Comparison of ENCODE assay signal across 8 cellular contexts in genomic region chr13:97109841-97110492, GRCh38.
DNase-seq lines count a peak whose midpoint lies in the region; ATAC-seq and TF ChIP-seq lines count a peak whose summit lies in the region.

No MANE protein-coding gene starts in this region.

- peaks cover 5% of the 10 kb centered on the region for H3K27me3 Mint-ChIP-seq in activated T-cell treated with anti-CD3 and anti-CD28 coated beads, Interleukin-2, amount 50 U/mL, for 4 hours (ENCODE audit: low read depth)
- peaks cover 8 to 23% (median 19%) of the 10 kb centered on the region in 5 donors for H3K27me3 Mint-ChIP-seq in naive thymus-derived CD4-positive, alpha-beta T cell

- H3K4me3 ChIP-seq in IMR-90 (ENCODE audit: insufficient read depth, low read depth, low read length), result no peak overlapping the region
- peak overlapping the region; percentile 21; the same call in 1 of the 2 replicates for H3K4me3 ChIP-seq in PC-9
- H3K4me3 ChIP-seq in esophagus squamous epithelium, result peak overlapping the region in 1 of 4 donors; percentile 43
- H3K4me3 ChIP-seq in naive thymus-derived CD4-positive, alpha-beta T cell (ENCODE audit: low read length), result no peak overlapping the region

- no peak overlapping the region for H4K5ac ChIP-seq in IMR-90 (ENCODE audit: low read depth, low read length)

- no peaks in the 10 kb centered on the region for H3K9me3 ChIP-seq in IMR-90 (ENCODE audit: control insufficient read depth, insufficient read depth, low read length)
- H3K9me3 ChIP-seq in PC-9 (ENCODE audit: insufficient read depth, low read depth), result no peaks in the 10 kb centered on the region
- H3K9me3 ChIP-seq in esophagus squamous epithelium, result no peaks in the 10 kb centered on the region
- H3K9me3 ChIP-seq in naive thymus-derived CD4-positive, alpha-beta T cell (ENCODE audit: control insufficient read depth in 2 of 3, low read length in 3 of 3), result no peaks in the 10 kb centered on the region

- H3K4me1 ChIP-seq in IMR-90 (ENCODE audit: control insufficient read depth, insufficient read depth, low read length), result peaks cover 27% of the 10 kb centered on the region
- peaks cover 17% of the 10 kb centered on the region for H3K4me1 ChIP-seq in PC-9 (replicated peaks; ENCODE audit: insufficient read depth)
- H3K4me1 ChIP-seq in esophagus squamous epithelium, result peaks cover 0 to 58% (median 22%) of the 10 kb centered on the region in 3 donors
- H3K4me1 ChIP-seq in naive thymus-derived CD4-positive, alpha-beta T cell (ENCODE audit: control insufficient read depth in 2 of 2, insufficient read depth in 2 of 2, low read length in 2 of 2), result peaks cover 3 to 9% of the 10 kb centered on the region in 2 donors

- peaks cover 14% of the 10 kb centered on the region for H3K4me1 Mint-ChIP-seq in activated T-cell treated with anti-CD3 and anti-CD28 coated beads, Interleukin-2, amount 50 U/mL, for 4 hours (ENCODE audit: low read depth)
- H3K4me1 Mint-ChIP-seq in naive thymus-derived CD4-positive, alpha-beta T cell, result peaks cover 7 to 19% (median 15%) of the 10 kb centered on the region in 7 donors
- peaks cover 19% of the 10 kb centered on the region for H3K4me1 Mint-ChIP-seq in stimulated activated effector memory CD8-positive, alpha-beta T cell treated with anti-CD3 and anti-CD28 coated beads, Interleukin-12 subunit alpha, Interleukin-12 subunit beta, amount 100 ng/mL, for 72 hours

- peak overlapping the region in 1 of 9 donors; percentile 68 for H3K27ac Mint-ChIP-seq in naive thymus-derived CD4-positive, alpha-beta T cell
- H3K27ac Mint-ChIP-seq in stimulated activated effector memory CD8-positive, alpha-beta T cell treated with anti-CD3 and anti-CD28 coated beads, Interleukin-12 subunit alpha, Interleukin-12 subunit beta, amount 100 ng/mL, for 72 hours, result peak overlapping the region; percentile 58

- H4K91ac ChIP-seq in IMR-90 (ENCODE audit: insufficient read depth, low read depth, low read length), result peak overlapping the region; percentile 17

- H4K20me1 ChIP-seq in IMR-90 (ENCODE audit: insufficient read depth, low read length) (no peaks in the 10 kb centered on the region), PC-9 (ENCODE audit: insufficient read depth) (no peaks in the 10 kb centered on the region)

- peak overlapping the region; percentile 77 for H2AFZ ChIP-seq in IMR-90 (replicated peaks; ENCODE audit: low read length, poor library complexity)
- 0 out of 2 replicates have a peak overlapping the region, but pooled peaks have one; percentile 33 for H2AFZ ChIP-seq in PC-9

- no peaks in the 10 kb centered on the region for H3K79me2 ChIP-seq in PC-9 (ENCODE audit: low read depth)

- H3K27ac ChIP-seq in IMR-90 (ENCODE audit: insufficient read depth, low read length) (no peak overlapping the region), PC-9 (peak overlapping the region; percentile 35; the same call in 1 of the 2 replicates), esophagus squamous epithelium (peak overlapping the region; percentile 5 to 82 (median 38))
- H3K27ac ChIP-seq in naive thymus-derived CD4-positive, alpha-beta T cell (ENCODE audit: low read depth, low read length), result no peak overlapping the region

- TF ChIP-seq POLR2A in IMR-90 (IDR thresholded peaks at IDR 0.05; ENCODE audit: low read depth, low read length), result peak; percentile 44; the same call in 1 of the 2 replicates
- TF ChIP-seq POLR2A in esophagus squamous epithelium (IDR thresholded peaks at IDR 0.05), result no peak

- H3K9me1 ChIP-seq in IMR-90 (ENCODE audit: insufficient read depth, low read length), result peaks cover 16% of the 10 kb centered on the region

- peak overlapping the region; percentile 31; the same call in 1 of the 2 replicates for H3K23ac ChIP-seq in IMR-90 (ENCODE audit: low read depth, low read length)

- intact Hi-C loops in IMR-90 (cut with micrococcal nuclease) (loop anchor here (1.0 to 10.0 kb wide), 6 partner anchors 102 to 690 kb away; no protein-coding TSS in a partner anchor), PC-9 (cut with micrococcal nuclease; ENCODE audit: unreplicated experiment) (loop anchor here (1.0 to 2.0 kb wide), 7 partner anchors 33 to 249 kb away; no protein-coding TSS in a partner anchor), esophagus squamous epithelium (cut with DNase I) (loop anchor here (2.0 kb wide), 1 partner anchor 235 kb away; no protein-coding TSS in a partner anchor)
- intact Hi-C loops in naive thymus-derived CD4-positive, alpha-beta T cell (cut with micrococcal nuclease), result loop anchor here (1.0 to 10.0 kb wide), 6 partner anchors 112 to 702 kb away; partner anchors contain the start of gene MBNL2 (in 2 of the 2)

- dilution Hi-C loops in IMR-90 (cut with HindIII; ENCODE audit: low sequenced_read_pairs, unreplicated experiment), result no loop called here

- DNase-seq in DMS114 treated with DMSO at 0.1 percent for 48 hours (lab: John Stamatoyannopoulos, UW; ENCODE audit: unreplicated experiment) (peak; percentile 13), IMR-90 (peak; percentile 85), PC-9 (peak; percentile 95 to 96), esophagus squamous epithelium (lab: John Stamatoyannopoulos, UW) (no peak)
- DNase-seq in activated T-cell treated with anti-CD3 and anti-CD28 coated beads, Interleukin-2, amount 50 U/mL, for 4 hours, result peak; percentile 77
- DNase-seq in naive thymus-derived CD4-positive, alpha-beta T cell, result peak; percentile 59 to 85 (median 76)
- DNase-seq in stimulated activated effector memory CD8-positive, alpha-beta T cell treated with anti-CD3 and anti-CD28 coated beads, Interleukin-12 subunit alpha, Interleukin-12 subunit beta, amount 100 ng/mL, for 72 hours (ENCODE audit: low spot score in 2 of 2), result peak; percentile 82 to 90

- no peak overlapping the region for H3K9ac ChIP-seq in IMR-90 (ENCODE audit: low read depth, low read length)

- POLR2A ChIA-PET in IMR-90 (lab: Charles Lee; ENCODE audit: unreplicated experiment) (interaction anchor here (0.6 to 0.8 kb wide), 3 partner anchors 16 to 1989 kb away, joined by 3 to 24 read pairs (median 4); no protein-coding TSS in a partner anchor), PC-9 (lab: Charles Lee; ENCODE audit: unreplicated experiment) (interaction anchor here (0.6 to 0.9 kb wide), 4 partner anchors 32 to 203 kb away, joined by 3 to 9 read pairs (median 5); partner anchors contain the start of gene MBNL2)
- POLR2A ChIA-PET in naive thymus-derived CD4-positive, alpha-beta T cell (lab: Charles Lee), result interaction anchor here (0.6 to 1.5 kb wide), 2 partner anchors 121 to 249 kb away, joined by 3 to 5 read pairs; no protein-coding TSS in a partner anchor

- no peak overlapping the region for H3K4me3 Mint-ChIP-seq in activated T-cell treated with anti-CD3 and anti-CD28 coated beads, Interleukin-2, amount 50 U/mL, for 4 hours
- H3K4me3 Mint-ChIP-seq in naive thymus-derived CD4-positive, alpha-beta T cell, result peak overlapping the region in 9 of 10 donors; percentile 19 to 71 (median 45)
- H3K4me3 Mint-ChIP-seq in stimulated activated effector memory CD8-positive, alpha-beta T cell treated with anti-CD3 and anti-CD28 coated beads, Interleukin-12 subunit alpha, Interleukin-12 subunit beta, amount 100 ng/mL, for 72 hours, result peak overlapping the region; percentile 36

- H3K79me1 ChIP-seq in IMR-90 (ENCODE audit: low read depth in 1 of 2, low read length in 2 of 2), result peaks cover 0 to 3% of the 10 kb centered on the region in 2 experiments; a peak in 2 of 4 replicates

- H3K56ac ChIP-seq in IMR-90 (ENCODE audit: extremely low read depth, insufficient read depth, low read length), result no peak overlapping the region

- H3K27me3 ChIP-seq in IMR-90 (ENCODE audit: control insufficient read depth, insufficient read depth, low read length) (no peaks in the 10 kb centered on the region), PC-9 (ENCODE audit: insufficient read depth, low read depth) (no peaks in the 10 kb centered on the region), esophagus squamous epithelium (no peaks in the 10 kb centered on the region)
- H3K27me3 ChIP-seq in naive thymus-derived CD4-positive, alpha-beta T cell (ENCODE audit: control insufficient read depth in 2 of 2, insufficient read depth in 2 of 2, low read length in 2 of 2), result no peaks in the 10 kb centered on the region

- H2AK9ac ChIP-seq in IMR-90 (replicated peaks; ENCODE audit: low read depth, low read length, poor library complexity), result peak overlapping the region; percentile 57

- peak overlapping the region; percentile 68 for H2BK120ac ChIP-seq in IMR-90 (ENCODE audit: low read depth, low read length)

- CTCF ChIA-PET in IMR-90 (lab: Yijun Ruan, JAX) (interaction anchor here (0.5 to 3.3 kb wide), 26 partner anchors 9 to 597 kb away, joined by 3 to 23 read pairs (median 4); partner anchors contain the start of gene MBNL2), PC-9 (lab: Charles Lee) (interaction anchor here (0.7 to 1.5 kb wide), 12 partner anchors 13 to 235 kb away, joined by 3 to 13 read pairs (median 6); partner anchors contain the start of gene MBNL2)
- CTCF ChIA-PET in naive thymus-derived CD4-positive, alpha-beta T cell (lab: Charles Lee), result interaction anchor here (0.6 to 5.8 kb wide), 30 partner anchors 9 to 313 kb away, joined by 3 to 135 read pairs (median 4); partner anchors contain the start of gene MBNL2

- no peaks in the 10 kb centered on the region for H3K9me2 ChIP-seq in PC-9 (ENCODE audit: insufficient read depth)

- H3K4me2 ChIP-seq in IMR-90 (ENCODE audit: low read depth, low read length) (peak overlapping the region; percentile 73), PC-9 (peak overlapping the region; percentile 66)

- H2BK20ac ChIP-seq in IMR-90 (ENCODE audit: low read depth, low read length), result peak overlapping the region; percentile 78

- H3K18ac ChIP-seq in IMR-90 (ENCODE audit: low read depth, low read length), result 0 out of 2 replicates have a peak overlapping the region, but pooled peaks have one; percentile 17

- no peaks in the 10 kb centered on the region for H3K9me3 Mint-ChIP-seq in activated T-cell treated with anti-CD3 and anti-CD28 coated beads, Interleukin-2, amount 50 U/mL, for 4 hours
- H3K9me3 Mint-ChIP-seq in naive thymus-derived CD4-positive, alpha-beta T cell, result no peaks in the 10 kb centered on the region
- no peaks in the 10 kb centered on the region for H3K9me3 Mint-ChIP-seq in stimulated activated effector memory CD8-positive, alpha-beta T cell treated with anti-CD3 and anti-CD28 coated beads, Interleukin-12 subunit alpha, Interleukin-12 subunit beta, amount 100 ng/mL, for 72 hours

- in situ Hi-C loops in IMR-90 (cut with MboI; ENCODE audit: low sequenced_read_pairs), result loop anchor here (10.0 kb wide), 1 partner anchor 245 kb away; no protein-coding TSS in a partner anchor

- BruUV-seq in IMR-90 (replicated peaks; lab: Mats Ljungman, UMichigan) (no TSS peak), PC-9 (replicated peaks; lab: Mats Ljungman, UMichigan) (no TSS peak)

- peak overlapping the region; percentile 64 for H3K4ac ChIP-seq in IMR-90 (ENCODE audit: low read depth, low read length)

- H4K8ac ChIP-seq in IMR-90 (ENCODE audit: low read depth in 2 of 2, low read length in 2 of 2), result peak overlapping the region; percentile 5 to 53; a peak in 2 of 4 replicates

- peak; percentile 97 for TF ChIP-seq RAD21 in IMR-90 (IDR thresholded peaks at IDR 0.05; ENCODE audit: low read length)

- no peak overlapping the region for H2BK5ac ChIP-seq in IMR-90 (ENCODE audit: low read depth, low read length, poor library complexity, severe bottlenecking)

- TF ChIP-seq CTCF in IMR-90 (conservative IDR thresholded peaks at IDR 0.05; ENCODE audit: low read depth, low read length), result peak; percentile 98
- TF ChIP-seq CTCF in PC-9 (conservative IDR thresholded peaks at IDR 0.05), result peak; percentile 96
- peak; percentile 91 to 98 (median 96) for TF ChIP-seq CTCF in esophagus squamous epithelium (IDR thresholded peaks at IDR 0.05)

- H3K36me3 ChIP-seq in IMR-90 (ENCODE audit: control insufficient read depth, insufficient read depth, low read length), result no peaks in the 10 kb centered on the region
- H3K36me3 ChIP-seq in PC-9 (ENCODE audit: low read depth), result no peaks in the 10 kb centered on the region
- no peaks in the 10 kb centered on the region for H3K36me3 ChIP-seq in esophagus squamous epithelium
- H3K36me3 ChIP-seq in naive thymus-derived CD4-positive, alpha-beta T cell (ENCODE audit: control insufficient read depth in 2 of 3, insufficient read depth in 3 of 3, low read length in 3 of 3), result no peaks in the 10 kb centered on the region

- peak overlapping the region; percentile 29; the same call in 1 of the 2 replicates for H2AK5ac ChIP-seq in IMR-90 (ENCODE audit: low read depth, low read length)

- H3F3A ChIP-seq in PC-9 (ENCODE audit: insufficient read depth, low read depth), result peaks cover 10% of the 10 kb centered on the region; the same call in 1 of the 2 replicates

- no peaks in the 10 kb centered on the region for H3K36me3 Mint-ChIP-seq in activated T-cell treated with anti-CD3 and anti-CD28 coated beads, Interleukin-2, amount 50 U/mL, for 4 hours (ENCODE audit: insufficient read depth)
- H3K36me3 Mint-ChIP-seq in naive thymus-derived CD4-positive, alpha-beta T cell, result no peaks in the 10 kb centered on the region
- no peaks in the 10 kb centered on the region for H3K36me3 Mint-ChIP-seq in stimulated activated effector memory CD8-positive, alpha-beta T cell treated with anti-CD3 and anti-CD28 coated beads, Interleukin-12 subunit alpha, Interleukin-12 subunit beta, amount 100 ng/mL, for 72 hours

- no peak overlapping the region; the same call in 1 of the 2 replicates for H3K14ac ChIP-seq in IMR-90 (replicated peaks; ENCODE audit: low read depth, low read length)

- peak overlapping the region; percentile 40; the same call in 2 of the 3 replicates for H2BK15ac ChIP-seq in IMR-90 (ENCODE audit: low read depth, low read length)

- ATAC-seq in GM21576 (IDR thresholded peaks at IDR 0.05; ENCODE audit: unreplicated experiment) (peak; percentile 92), IMR-90 (ENCODE audit: low read depth) (peak; percentile 90)
- ATAC-seq in activated T-cell treated with anti-CD3 and anti-CD28 coated beads, Interleukin-2, amount 50 U/mL, for 4 hours, result peak; percentile 96 to 97
- ATAC-seq in naive thymus-derived CD4-positive, alpha-beta T cell, result peak; percentile 97
- peak; percentile 94 for ATAC-seq in stimulated activated effector memory CD8-positive, alpha-beta T cell treated with anti-CD3 and anti-CD28 coated beads, Interleukin-12 subunit alpha, Interleukin-12 subunit beta, amount 100 ng/mL, for 72 hours

- WGBS in IMR-90 (ENCODE audit: extremely low coverage in 2 of 2, insufficient read length in 1 of 2), 2 experiments, result 0% methylated on average over 10 of the region's 34 CpGs; no CpG with 5 or more reads in 1 of the 2 experiments
- WGBS in esophagus squamous epithelium, 2 donors, result 23 to 33% methylated on average over 12 to 22 of the region's 34 CpGs

Comparison
In these comparisons a context has a peak if more than half of its experiments do, and no peak if none do; other contexts are left out.
1. H3K27ac ChIP-seq: peak in PC-9 (single experiment) and esophagus squamous epithelium (4 of 4); none in IMR-90 (single experiment) and naive thymus-derived CD4-positive, alpha-beta T cell (single experiment).
2. Peak in every context shown above with its lines, with median percentiles within 50 percentile points of each other: ATAC-seq and CTCF ChIP-seq.